In the genomic region with DNA sequence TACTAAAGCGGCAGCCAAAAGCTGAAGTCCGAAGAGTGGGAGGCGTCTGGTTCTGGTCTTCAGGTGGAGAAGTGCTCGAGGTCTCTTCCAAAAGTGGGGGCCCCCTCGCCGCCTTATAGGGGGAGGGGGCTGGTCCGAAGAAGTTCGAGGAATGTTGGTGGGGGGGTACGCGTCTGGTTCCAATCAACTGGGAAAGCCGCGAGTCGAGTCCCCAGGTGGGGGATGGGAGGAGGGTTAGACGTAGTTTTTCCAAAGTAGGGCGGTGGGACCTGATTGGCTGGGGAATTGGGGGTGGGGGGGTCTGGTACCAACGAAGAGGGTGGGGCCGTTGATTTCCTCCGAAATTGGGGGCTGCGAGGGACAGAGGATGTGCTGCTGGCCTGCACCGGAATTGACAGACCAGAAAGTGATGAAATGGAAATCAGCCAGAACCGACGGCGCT, we compare ENCODE assay signal across 8 cellular contexts. TPM values are rescaled to one million over a fixed set of nuclear protein-coding genes. Genes with fewer than 3 reads are reported as not detected.
A peak's percentile ranks its signal among the peaks of the same experiment; 100 is the strongest.
DNase-seq lines count a peak whose midpoint lies in the region; ATAC-seq and TF ChIP-seq lines count a peak whose summit lies in the region.

No MANE protein-coding gene starts in this region.

- no peaks in the 10 kb centered on the region for H3K36me3 ChIP-seq in thoracic aorta

- H3K9me3 Mint-ChIP-seq in activated T-cell treated with anti-CD3 and anti-CD28 coated beads, Interleukin-2, amount 50 U/mL, for 24 hours: no peaks in the 10 kb centered on the region
- no peaks in the 10 kb centered on the region for H3K9me3 Mint-ChIP-seq in activated naive CD8-positive, alpha-beta T cell (ENCODE audit: low read depth)

- peak; percentile 10 for ATAC-seq in left colon
- ATAC-seq in thoracic aorta (ENCODE audit: insufficient number of reproducible peaks, low FRiP score, low read depth): no peak

- peak overlapping the region; percentile 79 for H3K4me3 ChIP-seq in thoracic aorta

- H3K36me3 Mint-ChIP-seq in activated T-cell treated with anti-CD3 and anti-CD28 coated beads, Interleukin-2, amount 50 U/mL, for 24 hours (ENCODE audit: low read depth): no peaks in the 10 kb centered on the region
- no peaks in the 10 kb centered on the region for H3K36me3 Mint-ChIP-seq in activated naive CD8-positive, alpha-beta T cell

- peaks cover 10% of the 10 kb centered on the region for H3K27me3 Mint-ChIP-seq in activated T-cell treated with anti-CD3 and anti-CD28 coated beads, Interleukin-2, amount 50 U/mL, for 24 hours
- H3K27me3 Mint-ChIP-seq in activated naive CD8-positive, alpha-beta T cell: no peaks in the 10 kb centered on the region

- peak overlapping the region in 1 of 2 donors; percentile 19 for H3K27ac ChIP-seq in thoracic aorta

- H3K9me3 ChIP-seq in thoracic aorta: no peaks in the 10 kb centered on the region

- DNase-seq in activated T-cell treated with anti-CD3 and anti-CD28 coated beads, Interleukin-2, amount 50 U/mL, for 24 hours: no peak
- no peak for DNase-seq in activated T-cell treated with anti-CD3 and anti-CD28 coated beads for 4 hours
- DNase-seq in left colon: peak; percentile 50 to 63
- no peak for DNase-seq in thoracic aorta (ENCODE audit: low spot score)
- no peak for DNase-seq in ecto neural progenitor cell (ENCODE audit: low spot score)
- DNase-seq in SK-N-DZ (ENCODE audit: low spot score): no peak
- DNase-seq in GDM1 (lab: John Stamatoyannopoulos, UW): no peak

- intact Hi-C loops in left colon (cut with DNase I, micrococcal nuclease): no loop called here

- TF ChIP-seq CTCF in thoracic aorta (IDR thresholded peaks at IDR 0.05): no peak

- H3K4me1 Mint-ChIP-seq in activated T-cell treated with anti-CD3 and anti-CD28 coated beads, Interleukin-2, amount 50 U/mL, for 24 hours (ENCODE audit: low read depth): peaks cover 70% of the 10 kb centered on the region
- H3K4me1 Mint-ChIP-seq in activated naive CD8-positive, alpha-beta T cell (ENCODE audit: low read depth): peaks cover 61% of the 10 kb centered on the region

- H3K4me1 ChIP-seq in thoracic aorta (ENCODE audit: control insufficient read depth in 1 of 2, low read depth in 2 of 2): peaks cover 14 to 47% of the 10 kb centered on the region in 2 donors

- H3K4me3 Mint-ChIP-seq in activated T-cell treated with anti-CD3 and anti-CD28 coated beads, Interleukin-2, amount 50 U/mL, for 24 hours: peak overlapping the region; percentile 79
- H3K4me3 Mint-ChIP-seq in activated naive CD8-positive, alpha-beta T cell: peak overlapping the region; percentile 82

- no peaks in the 10 kb centered on the region for H3K27me3 ChIP-seq in thoracic aorta (replicated peaks; ENCODE audit: insufficient read depth)

- no peak overlapping the region for H3K27ac Mint-ChIP-seq in activated T-cell treated with anti-CD3 and anti-CD28 coated beads, Interleukin-2, amount 50 U/mL, for 24 hours
- peak overlapping the region; percentile 50 for H3K27ac Mint-ChIP-seq in activated naive CD8-positive, alpha-beta T cell

RNA-seq across cellular contexts. Expression of a gene that starts 0.6 kb away (rescaled TPM):
- 1,000 to 10,000 TPM; 2,207 to 2,247 TPM for total RNA-seq in left colon
- 10 to 100 TPM; 65.5 to 70.6 TPM for total RNA-seq in thoracic aorta
- polyA plus RNA-seq in SK-N-DZ (2014; cell fraction: cytosol; rRNA removed): 94.1 and 96.8 TPM in 2 replicates
- polyA plus RNA-seq in SK-N-DZ (2014; cell fraction: nucleus; rRNA removed): 45.4 and 55.7 TPM in 2 replicates

RNA-seq across cellular contexts. Expression of a gene that starts 59.7 kb away (rescaled TPM):
- under 1 TPM; 0.34 TPM for total RNA-seq in left colon
- not detected for total RNA-seq in thoracic aorta
- polyA plus RNA-seq in SK-N-DZ (2014; cell fraction: cytosol; rRNA removed): not detected in 2 replicates
- polyA plus RNA-seq in SK-N-DZ (2014; cell fraction: nucleus; rRNA removed): not detected in 2 replicates

Comparison
In these comparisons a context has a peak if more than half of its experiments do, and no peak if none do; other contexts are left out.
1. DNase-seq: peak in left colon (2 of 2); none in activated T-cell treated with anti-CD3 and anti-CD28 coated beads, Interleukin-2, amount 50 U/mL, for 24 hours (single experiment), activated T-cell treated with anti-CD3 and anti-CD28 coated beads for 4 hours (single experiment), thoracic aorta (single experiment), ecto neural progenitor cell (single experiment), SK-N-DZ (single experiment) and GDM1 (single experiment).
2. RNA of a gene that starts 0.6 kb away (total RNA-seq): 2,207 to 2,247 TPM in left colon; 65.5 to 70.6 TPM in thoracic aorta; every median in the first group is over 10 times any median in the second.